Comparison of ENCODE assay signal across 9 cellular contexts in the genomic region with DNA sequence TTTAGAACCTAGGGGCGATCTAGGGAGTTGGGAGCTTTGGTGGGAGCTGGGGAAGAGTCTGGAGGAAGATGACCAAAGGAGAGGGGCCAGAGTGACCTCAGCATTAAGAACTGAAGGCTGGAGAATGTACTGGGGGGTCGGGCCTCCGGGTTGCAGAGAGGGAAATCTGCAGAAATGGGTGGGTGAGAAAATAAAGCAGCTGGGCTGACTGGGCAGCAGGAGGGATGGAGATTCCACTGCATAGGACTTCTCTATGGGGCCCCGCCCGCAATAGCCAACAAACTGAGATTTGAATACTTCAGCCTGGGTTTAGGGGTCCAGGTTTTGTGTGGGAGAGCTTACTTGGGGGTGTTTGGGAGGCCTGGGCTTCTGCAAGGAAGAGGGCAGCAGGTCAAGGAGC. TPM values are rescaled to one million over a fixed set of nuclear protein-coding genes. Genes with fewer than 3 reads are reported as not detected.
DNase-seq lines count a peak whose midpoint lies in the region; ATAC-seq, FAIRE-seq and TF ChIP-seq lines count a peak whose summit lies in the region.
"Had no signal": no experiment of that assay in that cellular context is flagged by ENCODE, and none has a peak within 500 bp of the region (broad histone marks: within the 10 kb centered on the region; RNA-seq: fewer than 3 reads in every experiment).

No MANE protein-coding gene starts in this region.

- POLR2A ChIA-PET in HepG2 (lab: Yijun Ruan, JAX) = interaction anchor here (1.5 to 3.2 kb wide), 3 partner anchors 15 to 20 kb away, joined by 3 to 20 read pairs (median 8); partner anchors contain the start of genes ISG20L2 and METTL25B

- TF ChIP-seq POLR2A in HepG2 (IDR thresholded peaks at IDR 0.05; ENCODE audit: insufficient read depth in 1 of 2, low read depth in 2 of 2, low read length in 2 of 2) (no peak), right lobe of liver (IDR thresholded peaks at IDR 0.05) (no peak)

- no peak for TF ChIP-seq RAD21 in HepG2 (CRISPR knock-in tag; IDR thresholded peaks at IDR 0.05)

- no peaks in the 10 kb centered on the region for H4K20me1 ChIP-seq in HepG2 (ENCODE audit: insufficient read depth, low read length)

- no peak for DNase-seq in HepG2 (ENCODE audit: low spot score)
- no peak for DNase-seq in right lobe of liver
- DNase-seq in ascending aorta (ENCODE audit: low spot score in 2 of 2) = no peak
- no peak for DNase-seq in NCI-H748 (lab: John Stamatoyannopoulos, UW; ENCODE audit: unreplicated experiment)

- no peak overlapping the region for H2AFZ ChIP-seq in HepG2 (ENCODE audit: low read length)

- BruUV-seq in HepG2 (replicated peaks; lab: Mats Ljungman, UMichigan) = no TSS peak

- H3K9me3 ChIP-seq in HepG2 (ENCODE audit: low read length) (no peaks in the 10 kb centered on the region), right lobe of liver (no peaks in the 10 kb centered on the region), ascending aorta (no peaks in the 10 kb centered on the region), mesodermal cell (ENCODE audit: control insufficient read depth, low read length) (no peaks in the 10 kb centered on the region)

- 14% methylated on average over 5 of the region's 5 CpGs for WGBS in HepG2 (ENCODE audit: low lambda C conversion rate)
- 7% methylated on average over 3 of the region's 5 CpGs for WGBS in right lobe of liver (ENCODE audit: insufficient coverage, low coverage, low lambda C conversion rate, missing lambda C conversion rate)
- 0 to 2% methylated on average over 4 to 5 of the region's 5 CpGs for WGBS in mesodermal cell (ENCODE audit: insufficient coverage in 2 of 2), 2 experiments
- WGBS in urinary bladder = 27% methylated on average over 5 of the region's 5 CpGs

- no peaks in the 10 kb centered on the region for H3K79me2 ChIP-seq in HepG2 (ENCODE audit: insufficient read depth, low read length)

- H3K4me1 ChIP-seq in HepG2 (ENCODE audit: insufficient read depth, low read length) (peaks cover 25% of the 10 kb centered on the region), right lobe of liver (peaks cover 0 to 16% (median 9%) of the 10 kb centered on the region in 4 donors), ascending aorta (peaks cover 10 to 38% of the 10 kb centered on the region in 2 donors), mesodermal cell (ENCODE audit: control insufficient read depth, insufficient read depth, low read length, poor library complexity, severe bottlenecking) (peaks cover 61% of the 10 kb centered on the region), urinary bladder (ENCODE audit: insufficient read depth) (no peaks in the 10 kb centered on the region)

- no peak for TF ChIP-seq CTCF in HepG2 (CRISPR knock-in tag; IDR thresholded peaks at IDR 0.05)
- no peak for TF ChIP-seq CTCF in right lobe of liver (IDR thresholded peaks at IDR 0.05)
- TF ChIP-seq CTCF in ascending aorta (IDR thresholded peaks at IDR 0.05) = no peak

- H3K9ac ChIP-seq in HepG2 (ENCODE audit: insufficient read depth, low read depth, low read length) = no peak overlapping the region

- FAIRE-seq in HepG2 (lab: Jason Lieb, UNC) = no peak

- TF ChIP-seq EP300 in HepG2 (IDR thresholded peaks at IDR 0.05; ENCODE audit: low read depth in 2 of 2, low read length in 2 of 2) (no peak), HepG2 (CRISPR knock-in tag; IDR thresholded peaks at IDR 0.05; ENCODE audit: borderline replicate concordance) (no peak)

- CTCF ChIA-PET in HepG2 (lab: Yijun Ruan, JAX; ENCODE audit: low intra/inter-chr PET ratio, low total read pairs) = interaction anchor here (2.0 to 3.0 kb wide), 2 partner anchors 17 to 19 kb away, joined by 6 to 30 read pairs; no protein-coding TSS in a partner anchor

- H3K36me3 ChIP-seq in HepG2 (replicated peaks in 1 of 2; ENCODE audit: control insufficient read depth in 1 of 2, insufficient read depth in 2 of 2, low read length in 2 of 2) (no peaks in the 10 kb centered on the region), right lobe of liver (no peaks in the 10 kb centered on the region), ascending aorta (no peaks in the 10 kb centered on the region), mesodermal cell (ENCODE audit: control insufficient read depth, insufficient read depth, low read length) (peaks cover 7% of the 10 kb centered on the region), urinary bladder (ENCODE audit: insufficient read depth) (no peaks in the 10 kb centered on the region)

- H3K4me2 ChIP-seq in HepG2 (ENCODE audit: low read depth, low read length) = 0 out of 2 replicates have a peak overlapping the region, but pooled peaks have one; percentile 91

- in situ Hi-C loops in HepG2 (cut with HindIII; ENCODE audit: extremely low pct_ligation_motif_present, low pct_unique_long_range_greater_than_20kb) = no loop called here

- H3K27ac ChIP-seq in HepG2 (ENCODE audit: extremely low read length, insufficient read depth, low read length) = no peak overlapping the region
- H3K27ac ChIP-seq in right lobe of liver = no peak overlapping the region
- peak overlapping the region; percentile 69 to 76 for H3K27ac ChIP-seq in ascending aorta
- H3K27ac ChIP-seq in mesodermal cell (ENCODE audit: low read depth, low read length, severe bottlenecking) = peak overlapping the region; percentile 80
- peak overlapping the region; percentile 27 for H3K27ac ChIP-seq in urinary bladder (ENCODE audit: low read depth)

- intact Hi-C loops in HepG2 (cut with micrococcal nuclease; ENCODE audit: unreplicated experiment) = no loop called here
- intact Hi-C loops in right lobe of liver (cut with DNase I) = no loop called here
- intact Hi-C loops in ascending aorta (cut with DNase I) = loop anchor here (5.0 kb wide), 1 partner anchor 60 kb away; the partner anchor contains the start of gene PRCC

- ATAC-seq in HepG2 (no peak), right lobe of liver (no peak), GM18907 (IDR thresholded peaks at IDR 0.05; ENCODE audit: unreplicated experiment) (no peak), HG03521 (IDR thresholded peaks at IDR 0.05; ENCODE audit: unreplicated experiment) (no peak)

- H3K4me3 ChIP-seq in HepG2 (replicated peaks in 1 of 3; ENCODE audit: insufficient read depth in 1 of 3, low read depth in 2 of 3, low read length in 3 of 3) (peak overlapping the region in 1 of 3 experiments; percentile 66; a peak in 1 of 6 replicates), right lobe of liver (no peak overlapping the region), ascending aorta (peak overlapping the region in 1 of 2 donors; percentile 69), mesodermal cell (ENCODE audit: extremely low read depth, insufficient read depth, low read length, poor library complexity, severe bottlenecking) (peak overlapping the region; percentile 65), urinary bladder (ENCODE audit: low read depth, low read length) (no peak overlapping the region)

- H3K27me3 ChIP-seq in HepG2 (ENCODE audit: control insufficient read depth in 1 of 2, insufficient read depth in 2 of 2, low read length in 2 of 2) (peaks cover 11 to 71% of the 10 kb centered on the region in 2 experiments), right lobe of liver (peaks cover 0 to 31% of the 10 kb centered on the region in 2 donors), ascending aorta (no peaks in the 10 kb centered on the region)

RNA-seq across cellular contexts. Expression of gene CRABP2, which starts 1.6 kb away (rescaled TPM):
- total RNA-seq in HepG2 (2016; rRNA removed; fragmentation: Illumina TruSeq; extraction: Trizol) (0.21 and 0.60 TPM in 2 replicates), right lobe of liver (under 1 TPM in 1 of 6 experiments, not detected in 5; 0.24 TPM), ascending aorta (not detected), urinary bladder (37.9 TPM)
- total RNA-seq in HepG2 (2016; cell fraction: cytosol; rRNA removed; fragmentation: Illumina TruSeq; extraction: Trizol; ENCODE audit: low read depth) = not detected in 2 replicates
- 0.28 TPM in 1 of 2 replicates, not detected in the other for total RNA-seq in HepG2 (2016; cell fraction: insoluble cytoplasmic fraction; rRNA removed; fragmentation: Illumina TruSeq; extraction: Trizol)
- total RNA-seq in HepG2 (2016; cell fraction: membrane; rRNA removed; fragmentation: Illumina TruSeq; extraction: Trizol) = not detected in 2 replicates
- not detected in 2 replicates for total RNA-seq in HepG2 (2016; cell fraction: nucleus; rRNA removed; fragmentation: Illumina TruSeq; extraction: Trizol)
- polyA plus RNA-seq in HepG2 (2011; rRNA removed) (0.37 and 0.40 TPM in 2 replicates), urinary bladder (25.3 TPM)
- 0.14 and 0.16 TPM in 2 replicates for polyA plus RNA-seq in HepG2 (2011; cell fraction: cytosol; rRNA removed)
- polyA plus RNA-seq in HepG2 (2011; cell fraction: nucleus; rRNA removed) = 0.50 and 0.85 TPM in 2 replicates
- 1.3 TPM in 1 of 2 replicates, not detected in the other for polyA plus RNA-seq in HepG2 (2012)
- polyA plus RNA-seq in HepG2 (2016; cell fraction: cytosol; fragmentation: Illumina TruSeq; extraction: Trizol; ENCODE audit: low read depth) = 0.24 TPM in 1 of 2 replicates, not detected in the other
- polyA plus RNA-seq in HepG2 (2016; cell fraction: insoluble cytoplasmic fraction; fragmentation: Illumina TruSeq; extraction: Trizol; ENCODE audit: low read depth) = 0.57 and 0.99 TPM in 2 replicates
- polyA plus RNA-seq in HepG2 (2016; cell fraction: membrane; fragmentation: Illumina TruSeq; extraction: Trizol; ENCODE audit: low read depth) = not detected in 2 replicates
- polyA plus RNA-seq in HepG2 (2016; cell fraction: nucleus; fragmentation: Illumina TruSeq; extraction: Trizol; ENCODE audit: insufficient read depth, low read depth) = 0.51 and 1.8 TPM in 2 replicates
- 1.2 TPM in 1 of 2 replicates, not detected in the other for polyA minus RNA-seq in HepG2 (2011; rRNA and poly(A)+ RNA removed; ENCODE audit: low replicate concordance)
- polyA minus RNA-seq in HepG2 (2011; cell fraction: cytosol; rRNA and poly(A)+ RNA removed) = not detected in 2 replicates
- not detected in 2 replicates for polyA minus RNA-seq in HepG2 (2011; cell fraction: nucleus; rRNA and poly(A)+ RNA removed)
- polyA plus RNA-seq in mesodermal cell (2013, experiment 1 of 2) = 675 TPM
- polyA plus RNA-seq in mesodermal cell (2013, experiment 2 of 2) = 571 TPM
- total RNA-seq: lung microvascular endothelial cell had no signal

RNA-seq across cellular contexts. Expression of gene METTL25B, which starts 21.2 kb away (rescaled TPM):
- 8.1 and 11.9 TPM in 2 replicates for total RNA-seq in HepG2 (2016; rRNA removed; fragmentation: Illumina TruSeq; extraction: Trizol)
- 4.8 and 7.1 TPM in 2 replicates for total RNA-seq in HepG2 (2016; cell fraction: cytosol; rRNA removed; fragmentation: Illumina TruSeq; extraction: Trizol; ENCODE audit: low read depth)
- 8.7 and 14.6 TPM in 2 replicates for total RNA-seq in HepG2 (2016; cell fraction: insoluble cytoplasmic fraction; rRNA removed; fragmentation: Illumina TruSeq; extraction: Trizol)
- total RNA-seq in HepG2 (2016; cell fraction: membrane; rRNA removed; fragmentation: Illumina TruSeq; extraction: Trizol) = 7.4 and 7.9 TPM in 2 replicates
- 8.7 and 16.4 TPM in 2 replicates for total RNA-seq in HepG2 (2016; cell fraction: nucleus; rRNA removed; fragmentation: Illumina TruSeq; extraction: Trizol)
- polyA plus RNA-seq in HepG2 (2011; rRNA removed) = 24.0 and 26.3 TPM in 2 replicates
- polyA plus RNA-seq in HepG2 (2011; cell fraction: cytosol; rRNA removed) = 15.1 and 18.0 TPM in 2 replicates
- 45.6 and 53.5 TPM in 2 replicates for polyA plus RNA-seq in HepG2 (2011; cell fraction: nucleus; rRNA removed)
- 18.4 and 20.2 TPM in 2 replicates for polyA plus RNA-seq in HepG2 (2012)
- 4.1 and 5.6 TPM in 2 replicates for polyA plus RNA-seq in HepG2 (2016; cell fraction: cytosol; fragmentation: Illumina TruSeq; extraction: Trizol; ENCODE audit: low read depth)
- 7.1 and 9.1 TPM in 2 replicates for polyA plus RNA-seq in HepG2 (2016; cell fraction: insoluble cytoplasmic fraction; fragmentation: Illumina TruSeq; extraction: Trizol; ENCODE audit: low read depth)
- 6.4 and 8.1 TPM in 2 replicates for polyA plus RNA-seq in HepG2 (2016; cell fraction: membrane; fragmentation: Illumina TruSeq; extraction: Trizol; ENCODE audit: low read depth)
- polyA plus RNA-seq in HepG2 (2016; cell fraction: nucleus; fragmentation: Illumina TruSeq; extraction: Trizol; ENCODE audit: insufficient read depth, low read depth) = 35.7 and 36.8 TPM in 2 replicates
- polyA minus RNA-seq in HepG2 (2011; rRNA and poly(A)+ RNA removed; ENCODE audit: low replicate concordance) = 28.4 and 53.9 TPM in 2 replicates
- polyA minus RNA-seq in HepG2 (2011; cell fraction: cytosol; rRNA and poly(A)+ RNA removed) = 9.3 and 11.1 TPM in 2 replicates
- polyA minus RNA-seq in HepG2 (2011; cell fraction: nucleus; rRNA and poly(A)+ RNA removed) = 16.1 and 19.6 TPM in 2 replicates
- total RNA-seq in right lobe of liver = 10 to 100 TPM; 11.6 to 25.7 (median 20.6) TPM
- total RNA-seq in ascending aorta = 9.9 TPM
- polyA plus RNA-seq in mesodermal cell (2013, experiment 1 of 2) = 31.7 TPM
- 24.9 TPM for polyA plus RNA-seq in mesodermal cell (2013, experiment 2 of 2)
- 11.4 TPM for total RNA-seq in urinary bladder
- 32.6 TPM for polyA plus RNA-seq in urinary bladder

RNA-seq across cellular contexts. Expression of gene ISG20L2, which starts 21.5 kb away (rescaled TPM):
- total RNA-seq in HepG2 (2016; rRNA removed; fragmentation: Illumina TruSeq; extraction: Trizol) = 17.8 and 19.8 TPM in 2 replicates
- total RNA-seq in HepG2 (2016; cell fraction: cytosol; rRNA removed; fragmentation: Illumina TruSeq; extraction: Trizol; ENCODE audit: low read depth) = 4.3 and 4.7 TPM in 2 replicates
- 17.0 and 17.7 TPM in 2 replicates for total RNA-seq in HepG2 (2016; cell fraction: insoluble cytoplasmic fraction; rRNA removed; fragmentation: Illumina TruSeq; extraction: Trizol)
- total RNA-seq in HepG2 (2016; cell fraction: membrane; rRNA removed; fragmentation: Illumina TruSeq; extraction: Trizol) = 13.2 and 14.0 TPM in 2 replicates
- 9.6 and 14.9 TPM in 2 replicates for total RNA-seq in HepG2 (2016; cell fraction: nucleus; rRNA removed; fragmentation: Illumina TruSeq; extraction: Trizol)
- 21.3 and 22.8 TPM in 2 replicates for polyA plus RNA-seq in HepG2 (2011; rRNA removed)
- 14.8 and 16.6 TPM in 2 replicates for polyA plus RNA-seq in HepG2 (2011; cell fraction: cytosol; rRNA removed)
- polyA plus RNA-seq in HepG2 (2011; cell fraction: nucleus; rRNA removed) = 7.5 and 8.0 TPM in 2 replicates
- 13.2 and 14.7 TPM in 2 replicates for polyA plus RNA-seq in HepG2 (2012)
- polyA plus RNA-seq in HepG2 (2016; cell fraction: cytosol; fragmentation: Illumina TruSeq; extraction: Trizol; ENCODE audit: low read depth) = 4.2 and 5.1 TPM in 2 replicates
- 31.5 and 36.7 TPM in 2 replicates for polyA plus RNA-seq in HepG2 (2016; cell fraction: insoluble cytoplasmic fraction; fragmentation: Illumina TruSeq; extraction: Trizol; ENCODE audit: low read depth)
- 12.8 and 15.4 TPM in 2 replicates for polyA plus RNA-seq in HepG2 (2016; cell fraction: membrane; fragmentation: Illumina TruSeq; extraction: Trizol; ENCODE audit: low read depth)
- polyA plus RNA-seq in HepG2 (2016; cell fraction: nucleus; fragmentation: Illumina TruSeq; extraction: Trizol; ENCODE audit: insufficient read depth, low read depth) = 21.4 and 24.7 TPM in 2 replicates
- 27.7 and 116 TPM in 2 replicates for polyA minus RNA-seq in HepG2 (2011; rRNA and poly(A)+ RNA removed; ENCODE audit: low replicate concordance)
- 9.0 and 13.8 TPM in 2 replicates for polyA minus RNA-seq in HepG2 (2011; cell fraction: cytosol; rRNA and poly(A)+ RNA removed)
- 11.8 and 21.6 TPM in 2 replicates for polyA minus RNA-seq in HepG2 (2011; cell fraction: nucleus; rRNA and poly(A)+ RNA removed)
- 10 to 100 TPM; 10.3 to 14.1 (median 12.2) TPM for total RNA-seq in right lobe of liver
- total RNA-seq in ascending aorta = 7.8 TPM
- 31.7 TPM for polyA plus RNA-seq in mesodermal cell (2013, experiment 1 of 2)
- 24.1 TPM for polyA plus RNA-seq in mesodermal cell (2013, experiment 2 of 2)
- 12.5 TPM for total RNA-seq in urinary bladder
- 22.8 TPM for polyA plus RNA-seq in urinary bladder

RNA-seq across cellular contexts. Expression of gene NES, which starts 29.8 kb away (rescaled TPM):
- total RNA-seq in HepG2 (2016; rRNA removed; fragmentation: Illumina TruSeq; extraction: Trizol) (12.7 and 16.6 TPM in 2 replicates), right lobe of liver (1 to 10 TPM; 1.1 to 7.5 (median 2.6) TPM), ascending aorta (74.1 TPM), urinary bladder (35.7 TPM)
- 0.30 and 0.53 TPM in 2 replicates for total RNA-seq in HepG2 (2016; cell fraction: cytosol; rRNA removed; fragmentation: Illumina TruSeq; extraction: Trizol; ENCODE audit: low read depth)
- 9.1 and 18.2 TPM in 2 replicates for total RNA-seq in HepG2 (2016; cell fraction: insoluble cytoplasmic fraction; rRNA removed; fragmentation: Illumina TruSeq; extraction: Trizol)
- 1.4 and 1.5 TPM in 2 replicates for total RNA-seq in HepG2 (2016; cell fraction: membrane; rRNA removed; fragmentation: Illumina TruSeq; extraction: Trizol)
- 11.7 and 13.1 TPM in 2 replicates for total RNA-seq in HepG2 (2016; cell fraction: nucleus; rRNA removed; fragmentation: Illumina TruSeq; extraction: Trizol)
- polyA plus RNA-seq in HepG2 (2011; rRNA removed) (1.7 and 2.5 TPM in 2 replicates), urinary bladder (38.2 TPM)
- 1.1 and 1.2 TPM in 2 replicates for polyA plus RNA-seq in HepG2 (2011; cell fraction: cytosol; rRNA removed)
- polyA plus RNA-seq in HepG2 (2011; cell fraction: nucleus; rRNA removed) = 9.3 and 9.7 TPM in 2 replicates
- polyA plus RNA-seq in HepG2 (2012) = 3.5 and 3.6 TPM in 2 replicates
- polyA plus RNA-seq in HepG2 (2016; cell fraction: cytosol; fragmentation: Illumina TruSeq; extraction: Trizol; ENCODE audit: low read depth) = 0.32 and 0.38 TPM in 2 replicates
- polyA plus RNA-seq in HepG2 (2016; cell fraction: insoluble cytoplasmic fraction; fragmentation: Illumina TruSeq; extraction: Trizol; ENCODE audit: low read depth) = 8.6 and 10.8 TPM in 2 replicates
- polyA plus RNA-seq in HepG2 (2016; cell fraction: membrane; fragmentation: Illumina TruSeq; extraction: Trizol; ENCODE audit: low read depth) = 0.46 and 0.93 TPM in 2 replicates
- polyA plus RNA-seq in HepG2 (2016; cell fraction: nucleus; fragmentation: Illumina TruSeq; extraction: Trizol; ENCODE audit: insufficient read depth, low read depth) = 27.3 and 27.7 TPM in 2 replicates
- polyA minus RNA-seq in HepG2 (2011; rRNA and poly(A)+ RNA removed; ENCODE audit: low replicate concordance) = 0.91 and 2.7 TPM in 2 replicates
- polyA minus RNA-seq in HepG2 (2011; cell fraction: cytosol; rRNA and poly(A)+ RNA removed) = 2.4 and 2.5 TPM in 2 replicates
- 1.5 and 1.7 TPM in 2 replicates for polyA minus RNA-seq in HepG2 (2011; cell fraction: nucleus; rRNA and poly(A)+ RNA removed)
- 217 TPM for polyA plus RNA-seq in mesodermal cell (2013, experiment 1 of 2)
- 200 TPM for polyA plus RNA-seq in mesodermal cell (2013, experiment 2 of 2)

RNA-seq across cellular contexts. Expression of gene MRPL24, which starts 33.9 kb away (rescaled TPM):
- total RNA-seq in HepG2 (2016; rRNA removed; fragmentation: Illumina TruSeq; extraction: Trizol) (42.9 and 45.7 TPM in 2 replicates), right lobe of liver (10 to 100 TPM; 47.2 to 83.2 (median 61.4) TPM), ascending aorta (17.0 TPM), urinary bladder (25.8 TPM)
- total RNA-seq in HepG2 (2016; cell fraction: cytosol; rRNA removed; fragmentation: Illumina TruSeq; extraction: Trizol; ENCODE audit: low read depth) = 18.3 and 22.1 TPM in 2 replicates
- total RNA-seq in HepG2 (2016; cell fraction: insoluble cytoplasmic fraction; rRNA removed; fragmentation: Illumina TruSeq; extraction: Trizol) = 43.5 and 49.0 TPM in 2 replicates
- 21.2 and 21.3 TPM in 2 replicates for total RNA-seq in HepG2 (2016; cell fraction: membrane; rRNA removed; fragmentation: Illumina TruSeq; extraction: Trizol)
- total RNA-seq in HepG2 (2016; cell fraction: nucleus; rRNA removed; fragmentation: Illumina TruSeq; extraction: Trizol) = 13.5 and 22.5 TPM in 2 replicates
- polyA plus RNA-seq in HepG2 (2011; rRNA removed) (37.7 and 38.1 TPM in 2 replicates), urinary bladder (115 TPM)
- polyA plus RNA-seq in HepG2 (2011; cell fraction: cytosol; rRNA removed) = 28.3 and 29.4 TPM in 2 replicates
- polyA plus RNA-seq in HepG2 (2011; cell fraction: nucleus; rRNA removed) = 15.0 and 17.2 TPM in 2 replicates
- polyA plus RNA-seq in HepG2 (2012) = 29.0 TPM in 2 replicates
- 21.1 and 21.8 TPM in 2 replicates for polyA plus RNA-seq in HepG2 (2016; cell fraction: cytosol; fragmentation: Illumina TruSeq; extraction: Trizol; ENCODE audit: low read depth)
- 58.3 and 58.4 TPM in 2 replicates for polyA plus RNA-seq in HepG2 (2016; cell fraction: insoluble cytoplasmic fraction; fragmentation: Illumina TruSeq; extraction: Trizol; ENCODE audit: low read depth)
- polyA plus RNA-seq in HepG2 (2016; cell fraction: membrane; fragmentation: Illumina TruSeq; extraction: Trizol; ENCODE audit: low read depth) = 18.3 and 20.0 TPM in 2 replicates
- 39.4 and 46.6 TPM in 2 replicates for polyA plus RNA-seq in HepG2 (2016; cell fraction: nucleus; fragmentation: Illumina TruSeq; extraction: Trizol; ENCODE audit: insufficient read depth, low read depth)
- polyA minus RNA-seq in HepG2 (2011; rRNA and poly(A)+ RNA removed; ENCODE audit: low replicate concordance) = 13.2 and 67.4 TPM in 2 replicates
- 8.8 and 9.7 TPM in 2 replicates for polyA minus RNA-seq in HepG2 (2011; cell fraction: cytosol; rRNA and poly(A)+ RNA removed)
- polyA minus RNA-seq in HepG2 (2011; cell fraction: nucleus; rRNA and poly(A)+ RNA removed) = 5.7 and 8.6 TPM in 2 replicates
- polyA plus RNA-seq in mesodermal cell (2013, experiment 1 of 2) = 42.2 TPM
- polyA plus RNA-seq in mesodermal cell (2013, experiment 2 of 2) = 38.4 TPM

Comparison
In these comparisons a context has a peak if more than half of its experiments do, and no peak if none do; other contexts are left out.
1. H3K27ac ChIP-seq: peak in ascending aorta (2 of 2), mesodermal cell (single experiment) and urinary bladder (single experiment); none in HepG2 (single experiment) and right lobe of liver (0 of 3).
2. RNA of gene CRABP2, which starts 1.6 kb away (total RNA-seq): 37.9 TPM in urinary bladder (single experiment); 0.21 to 0.60 TPM in HepG2, 0.24 TPM in right lobe of liver and not detected in ascending aorta (single experiment); every median in the first group is over 10 times any median in the second.